In genomic region chr12:10140001-10140400, GRCh38 we compare ENCODE assay signal across 1 cellular context.
TF ChIP-seq lines count a peak whose summit lies in the region.

No MANE protein-coding gene starts in this region.

TF ChIP-seq in GM23338, 12 proteins besides CTCF, POLR2A, EP300 and RAD21 (continued from another document):
- TF ChIP-seq, protein P1, sequence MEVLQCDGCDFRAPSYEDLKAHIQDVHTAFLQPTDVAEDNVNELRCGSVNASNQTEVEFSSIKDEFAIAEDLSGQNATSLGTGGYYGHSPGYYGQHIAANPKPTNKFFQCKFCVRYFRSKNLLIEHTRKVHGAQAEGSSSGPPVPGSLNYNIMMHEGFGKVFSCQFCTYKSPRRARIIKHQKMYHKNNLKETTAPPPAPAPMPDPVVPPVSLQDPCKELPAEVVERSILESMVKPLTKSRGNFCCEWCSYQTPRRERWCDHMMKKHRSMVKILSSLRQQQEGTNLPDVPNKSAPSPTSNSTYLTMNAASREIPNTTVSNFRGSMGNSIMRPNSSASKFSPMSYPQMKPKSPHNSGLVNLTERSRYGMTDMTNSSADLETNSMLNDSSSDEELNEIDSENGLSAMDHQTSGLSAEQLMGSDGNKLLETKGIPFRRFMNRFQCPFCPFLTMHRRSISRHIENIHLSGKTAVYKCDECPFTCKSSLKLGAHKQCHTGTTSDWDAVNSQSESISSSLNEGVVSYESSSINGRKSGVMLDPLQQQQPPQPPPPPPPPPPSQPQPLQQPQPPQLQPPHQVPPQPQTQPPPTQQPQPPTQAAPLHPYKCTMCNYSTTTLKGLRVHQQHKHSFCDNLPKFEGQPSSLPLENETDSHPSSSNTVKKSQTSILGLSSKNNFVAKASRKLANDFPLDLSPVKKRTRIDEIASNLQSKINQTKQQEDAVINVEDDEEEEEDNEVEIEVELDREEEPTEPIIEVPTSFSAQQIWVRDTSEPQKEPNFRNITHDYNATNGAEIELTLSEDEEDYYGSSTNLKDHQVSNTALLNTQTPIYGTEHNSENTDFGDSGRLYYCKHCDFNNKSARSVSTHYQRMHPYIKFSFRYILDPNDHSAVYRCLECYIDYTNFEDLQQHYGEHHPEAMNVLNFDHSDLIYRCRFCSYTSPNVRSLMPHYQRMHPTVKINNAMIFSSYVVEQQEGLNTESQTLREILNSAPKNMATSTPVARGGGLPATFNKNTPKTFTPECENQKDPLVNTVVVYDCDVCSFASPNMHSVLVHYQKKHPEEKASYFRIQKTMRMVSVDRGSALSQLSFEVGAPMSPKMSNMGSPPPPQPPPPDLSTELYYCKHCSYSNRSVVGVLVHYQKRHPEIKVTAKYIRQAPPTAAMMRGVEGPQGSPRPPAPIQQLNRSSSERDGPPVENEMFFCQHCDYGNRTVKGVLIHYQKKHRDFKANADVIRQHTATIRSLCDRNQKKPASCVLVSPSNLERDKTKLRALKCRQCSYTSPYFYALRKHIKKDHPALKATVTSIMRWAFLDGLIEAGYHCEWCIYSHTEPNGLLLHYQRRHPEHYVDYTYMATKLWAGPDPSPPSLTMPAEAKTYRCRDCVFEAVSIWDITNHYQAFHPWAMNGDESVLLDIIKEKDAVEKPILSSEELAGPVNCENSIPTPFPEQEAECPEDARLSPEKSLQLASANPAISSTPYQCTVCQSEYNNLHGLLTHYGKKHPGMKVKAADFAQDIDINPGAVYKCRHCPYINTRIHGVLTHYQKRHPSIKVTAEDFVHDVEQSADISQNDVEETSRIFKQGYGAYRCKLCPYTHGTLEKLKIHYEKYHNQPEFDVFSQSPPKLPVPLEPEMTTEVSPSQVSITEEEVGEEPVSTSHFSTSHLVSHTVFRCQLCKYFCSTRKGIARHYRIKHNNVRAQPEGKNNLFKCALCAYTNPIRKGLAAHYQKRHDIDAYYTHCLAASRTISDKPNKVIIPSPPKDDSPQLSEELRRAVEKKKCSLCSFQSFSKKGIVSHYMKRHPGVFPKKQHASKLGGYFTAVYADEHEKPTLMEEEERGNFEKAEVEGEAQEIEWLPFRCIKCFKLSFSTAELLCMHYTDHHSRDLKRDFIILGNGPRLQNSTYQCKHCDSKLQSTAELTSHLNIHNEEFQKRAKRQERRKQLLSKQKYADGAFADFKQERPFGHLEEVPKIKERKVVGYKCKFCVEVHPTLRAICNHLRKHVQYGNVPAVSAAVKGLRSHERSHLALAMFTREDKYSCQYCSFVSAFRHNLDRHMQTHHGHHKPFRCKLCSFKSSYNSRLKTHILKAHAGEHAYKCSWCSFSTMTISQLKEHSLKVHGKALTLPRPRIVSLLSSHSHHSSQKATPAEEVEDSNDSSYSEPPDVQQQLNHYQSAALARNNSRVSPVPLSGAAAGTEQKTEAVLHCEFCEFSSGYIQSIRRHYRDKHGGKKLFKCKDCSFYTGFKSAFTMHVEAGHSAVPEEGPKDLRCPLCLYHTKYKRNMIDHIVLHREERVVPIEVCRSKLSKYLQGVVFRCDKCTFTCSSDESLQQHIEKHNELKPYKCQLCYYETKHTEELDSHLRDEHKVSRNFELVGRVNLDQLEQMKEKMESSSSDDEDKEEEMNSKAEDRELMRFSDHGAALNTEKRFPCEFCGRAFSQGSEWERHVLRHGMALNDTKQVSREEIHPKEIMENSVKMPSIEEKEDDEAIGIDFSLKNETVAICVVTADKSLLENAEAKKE (CRISPR knock-in tag; IDR thresholded peaks at IDR 0.05), result no peak
- TF ChIP-seq ZNF331 (CRISPR knock-in tag; IDR thresholded peaks at IDR 0.05; ENCODE audit: low read depth) (no peak), JUNB (IDR thresholded peaks at IDR 0.05; ENCODE audit: unreplicated experiment) (no peak), EZH2 (IDR thresholded peaks at IDR 0.05; ENCODE audit: low read depth, unreplicated experiment) (no peak), REST (IDR thresholded peaks at IDR 0.05; ENCODE audit: unreplicated experiment) (no peak), CREB1 (CRISPR knock-in tag; IDR thresholded peaks at IDR 0.05; ENCODE audit: low read depth) (no peak), ZNF114 (CRISPR knock-in tag; IDR thresholded peaks at IDR 0.05) (no peak), STAT1 (IDR thresholded peaks at IDR 0.05; ENCODE audit: unreplicated experiment) (no peak)
- TF ChIP-seq, protein P2, sequence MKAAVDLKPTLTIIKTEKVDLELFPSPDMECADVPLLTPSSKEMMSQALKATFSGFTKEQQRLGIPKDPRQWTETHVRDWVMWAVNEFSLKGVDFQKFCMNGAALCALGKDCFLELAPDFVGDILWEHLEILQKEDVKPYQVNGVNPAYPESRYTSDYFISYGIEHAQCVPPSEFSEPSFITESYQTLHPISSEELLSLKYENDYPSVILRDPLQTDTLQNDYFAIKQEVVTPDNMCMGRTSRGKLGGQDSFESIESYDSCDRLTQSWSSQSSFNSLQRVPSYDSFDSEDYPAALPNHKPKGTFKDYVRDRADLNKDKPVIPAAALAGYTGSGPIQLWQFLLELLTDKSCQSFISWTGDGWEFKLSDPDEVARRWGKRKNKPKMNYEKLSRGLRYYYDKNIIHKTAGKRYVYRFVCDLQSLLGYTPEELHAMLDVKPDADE (IDR thresholded peaks at IDR 0.05), result no peak
